Comparison of ENCODE assay signal across 1 cellular context in the genomic region with DNA sequence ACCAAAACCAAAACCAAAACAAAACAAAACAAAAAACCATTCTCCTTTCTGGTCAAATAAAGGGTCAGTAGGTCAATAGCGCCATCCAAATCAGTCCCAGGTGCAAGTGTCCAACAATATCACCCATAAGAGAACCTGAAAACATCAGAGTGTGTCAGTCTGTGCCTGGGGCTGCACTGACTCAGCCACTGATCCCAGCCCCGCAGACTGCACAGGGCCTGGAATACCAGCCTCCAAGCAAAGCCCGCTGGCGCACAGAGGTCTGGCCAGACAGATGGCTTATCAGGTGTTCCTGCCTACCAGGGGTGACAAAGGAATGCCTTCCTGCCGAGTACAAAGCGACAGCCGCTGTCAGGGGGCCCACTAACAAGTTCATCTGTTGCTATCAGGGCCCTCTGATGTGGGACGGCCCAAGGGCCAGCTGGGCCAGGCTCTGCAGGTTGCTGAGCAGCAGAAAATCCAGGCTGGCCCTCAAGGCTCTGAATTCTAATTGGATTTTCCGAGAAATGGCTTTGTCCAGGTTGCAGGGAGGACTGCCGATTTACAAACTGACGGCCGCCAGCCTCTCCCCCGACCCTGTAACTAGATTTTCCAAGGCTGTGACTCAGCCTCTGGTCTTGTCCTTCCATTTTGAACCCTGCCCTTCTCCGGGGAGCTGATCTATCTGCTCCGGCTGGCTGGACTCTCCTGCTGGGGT.
TF ChIP-seq lines count a peak whose summit lies in the region.

No MANE protein-coding gene starts in this region.

TF ChIP-seq in HepG2, 621 proteins besides CTCF, POLR2A, EP300 and RAD21 (continued from another document and continues in another):
- TF ChIP-seq, protein P1, sequence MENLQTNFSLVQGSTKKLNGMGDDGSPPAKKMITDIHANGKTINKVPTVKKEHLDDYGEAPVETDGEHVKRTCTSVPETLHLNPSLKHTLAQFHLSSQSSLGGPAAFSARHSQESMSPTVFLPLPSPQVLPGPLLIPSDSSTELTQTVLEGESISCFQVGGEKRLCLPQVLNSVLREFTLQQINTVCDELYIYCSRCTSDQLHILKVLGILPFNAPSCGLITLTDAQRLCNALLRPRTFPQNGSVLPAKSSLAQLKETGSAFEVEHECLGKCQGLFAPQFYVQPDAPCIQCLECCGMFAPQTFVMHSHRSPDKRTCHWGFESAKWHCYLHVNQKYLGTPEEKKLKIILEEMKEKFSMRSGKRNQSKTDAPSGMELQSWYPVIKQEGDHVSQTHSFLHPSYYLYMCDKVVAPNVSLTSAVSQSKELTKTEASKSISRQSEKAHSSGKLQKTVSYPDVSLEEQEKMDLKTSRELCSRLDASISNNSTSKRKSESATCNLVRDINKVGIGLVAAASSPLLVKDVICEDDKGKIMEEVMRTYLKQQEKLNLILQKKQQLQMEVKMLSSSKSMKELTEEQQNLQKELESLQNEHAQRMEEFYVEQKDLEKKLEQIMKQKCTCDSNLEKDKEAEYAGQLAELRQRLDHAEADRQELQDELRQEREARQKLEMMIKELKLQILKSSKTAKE (CRISPR knock-in tag; IDR thresholded peaks at IDR 0.05; ENCODE audit: borderline replicate concordance): peak; percentile 94
- peak; percentile 49; the same call in 1 of the 2 replicates for TF ChIP-seq ZBTB42 (CRISPR knock-in tag; IDR thresholded peaks at IDR 0.05)
- peak; percentile 85 for TF ChIP-seq ZNF44 (CRISPR knock-in tag; IDR thresholded peaks at IDR 0.05)
- peak; percentile 80 for TF ChIP-seq PITX1 (CRISPR knock-in tag; IDR thresholded peaks at IDR 0.05)
- no peak for TF ChIP-seq HMGA1 (CRISPR knock-in tag; conservative IDR thresholded peaks at IDR 0.05)
- peak; percentile 50; the same call in 1 of the 2 replicates for TF ChIP-seq CBX5 (CRISPR knock-in tag; IDR thresholded peaks at IDR 0.05; ENCODE audit: borderline replicate concordance)
- peak; percentile 48; the same call in 1 of the 2 replicates for TF ChIP-seq ISL2 (CRISPR knock-in tag; IDR thresholded peaks at IDR 0.05)
- 0 out of 2 replicates have a peak, but pooled peaks have one; percentile 40 for TF ChIP-seq ZNF3 (CRISPR knock-in tag; IDR thresholded peaks at IDR 0.05)
- TF ChIP-seq KLF16 (CRISPR knock-in tag; IDR thresholded peaks at IDR 0.05): 0 out of 4 replicates have a peak, but pooled peaks of 1 of the 2 experiments have one; percentile 34
- TF ChIP-seq, protein P2, sequence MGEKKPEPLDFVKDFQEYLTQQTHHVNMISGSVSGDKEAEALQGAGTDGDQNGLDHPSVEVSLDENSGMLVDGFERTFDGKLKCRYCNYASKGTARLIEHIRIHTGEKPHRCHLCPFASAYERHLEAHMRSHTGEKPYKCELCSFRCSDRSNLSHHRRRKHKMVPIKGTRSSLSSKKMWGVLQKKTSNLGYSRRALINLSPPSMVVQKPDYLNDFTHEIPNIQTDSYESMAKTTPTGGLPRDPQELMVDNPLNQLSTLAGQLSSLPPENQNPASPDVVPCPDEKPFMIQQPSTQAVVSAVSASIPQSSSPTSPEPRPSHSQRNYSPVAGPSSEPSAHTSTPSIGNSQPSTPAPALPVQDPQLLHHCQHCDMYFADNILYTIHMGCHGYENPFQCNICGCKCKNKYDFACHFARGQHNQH (CRISPR knock-in tag; IDR thresholded peaks at IDR 0.05): peak; percentile 75
- peak; percentile 45; the same call in 1 of the 2 replicates for TF ChIP-seq RFXAP (CRISPR knock-in tag; IDR thresholded peaks at IDR 0.05; ENCODE audit: borderline replicate concordance)
- TF ChIP-seq, protein P3, sequence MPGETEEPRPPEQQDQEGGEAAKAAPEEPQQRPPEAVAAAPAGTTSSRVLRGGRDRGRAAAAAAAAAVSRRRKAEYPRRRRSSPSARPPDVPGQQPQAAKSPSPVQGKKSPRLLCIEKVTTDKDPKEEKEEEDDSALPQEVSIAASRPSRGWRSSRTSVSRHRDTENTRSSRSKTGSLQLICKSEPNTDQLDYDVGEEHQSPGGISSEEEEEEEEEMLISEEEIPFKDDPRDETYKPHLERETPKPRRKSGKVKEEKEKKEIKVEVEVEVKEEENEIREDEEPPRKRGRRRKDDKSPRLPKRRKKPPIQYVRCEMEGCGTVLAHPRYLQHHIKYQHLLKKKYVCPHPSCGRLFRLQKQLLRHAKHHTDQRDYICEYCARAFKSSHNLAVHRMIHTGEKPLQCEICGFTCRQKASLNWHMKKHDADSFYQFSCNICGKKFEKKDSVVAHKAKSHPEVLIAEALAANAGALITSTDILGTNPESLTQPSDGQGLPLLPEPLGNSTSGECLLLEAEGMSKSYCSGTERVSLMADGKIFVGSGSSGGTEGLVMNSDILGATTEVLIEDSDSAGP (CRISPR knock-in tag; IDR thresholded peaks at IDR 0.05; ENCODE audit: borderline replicate concordance): peak; percentile 73; the same call in 1 of the 2 replicates
- TF ChIP-seq SOX6 (IDR thresholded peaks at IDR 0.05): no peak
- TF ChIP-seq SOX6 (CRISPR knock-in tag; IDR thresholded peaks at IDR 0.05): peak; percentile 96
- TF ChIP-seq, protein P4, sequence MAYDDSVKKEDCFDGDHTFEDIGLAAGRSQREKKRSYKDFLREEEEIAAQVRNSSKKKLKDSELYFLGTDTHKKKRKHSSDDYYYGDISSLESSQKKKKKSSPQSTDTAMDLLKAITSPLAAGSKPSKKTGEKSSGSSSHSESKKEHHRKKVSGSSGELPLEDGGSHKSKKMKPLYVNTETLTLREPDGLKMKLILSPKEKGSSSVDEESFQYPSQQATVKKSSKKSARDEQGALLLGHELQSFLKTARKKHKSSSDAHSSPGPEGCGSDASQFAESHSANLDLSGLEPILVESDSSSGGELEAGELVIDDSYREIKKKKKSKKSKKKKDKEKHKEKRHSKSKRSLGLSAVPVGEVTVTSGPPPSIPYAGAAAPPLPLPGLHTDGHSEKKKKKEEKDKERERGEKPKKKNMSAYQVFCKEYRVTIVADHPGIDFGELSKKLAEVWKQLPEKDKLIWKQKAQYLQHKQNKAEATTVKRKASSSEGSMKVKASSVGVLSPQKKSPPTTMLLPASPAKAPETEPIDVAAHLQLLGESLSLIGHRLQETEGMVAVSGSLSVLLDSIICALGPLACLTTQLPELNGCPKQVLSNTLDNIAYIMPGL (CRISPR knock-in tag; IDR thresholded peaks at IDR 0.05; ENCODE audit: borderline replicate concordance in 1 of 2, low read depth in 1 of 2): peak; percentile 30 to 59; a peak in 2 of 4 replicates
- TF ChIP-seq, protein P5, sequence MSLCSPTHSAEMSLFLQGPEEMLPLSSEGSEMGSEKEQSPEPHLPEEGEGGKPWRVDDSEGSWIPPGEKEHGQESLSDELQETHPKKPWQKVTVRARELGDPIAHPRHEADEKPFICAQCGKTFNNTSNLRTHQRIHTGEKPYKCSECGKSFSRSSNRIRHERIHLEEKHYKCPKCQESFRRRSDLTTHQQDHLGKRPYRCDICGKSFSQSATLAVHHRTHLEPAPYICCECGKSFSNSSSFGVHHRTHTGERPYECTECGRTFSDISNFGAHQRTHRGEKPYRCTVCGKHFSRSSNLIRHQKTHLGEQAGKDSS (CRISPR knock-in tag; IDR thresholded peaks at IDR 0.05; ENCODE audit: borderline replicate concordance, low read depth): peak; percentile 38; the same call in 1 of the 2 replicates
- TF ChIP-seq ZSCAN20 (CRISPR knock-in tag; IDR thresholded peaks at IDR 0.05; ENCODE audit: borderline replicate concordance): no peak
- peak; percentile 81 for TF ChIP-seq NCOA2 (CRISPR knock-in tag; IDR thresholded peaks at IDR 0.05)
- TF ChIP-seq, protein P6, sequence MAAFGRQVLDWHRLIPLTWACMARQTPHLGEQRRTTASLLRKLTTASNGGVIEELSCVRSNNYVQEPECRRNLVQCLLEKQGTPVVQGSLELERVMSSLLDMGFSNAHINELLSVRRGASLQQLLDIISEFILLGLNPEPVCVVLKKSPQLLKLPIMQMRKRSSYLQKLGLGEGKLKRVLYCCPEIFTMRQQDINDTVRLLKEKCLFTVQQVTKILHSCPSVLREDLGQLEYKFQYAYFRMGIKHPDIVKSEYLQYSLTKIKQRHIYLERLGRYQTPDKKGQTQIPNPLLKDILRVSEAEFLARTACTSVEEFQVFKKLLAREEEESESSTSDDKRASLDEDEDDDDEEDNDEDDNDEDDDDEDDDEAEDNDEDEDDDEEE (CRISPR knock-in tag; IDR thresholded peaks at IDR 0.05): no peak
- TF ChIP-seq IRF2 (CRISPR knock-in tag; IDR thresholded peaks at IDR 0.05): peak; percentile 47; the same call in 1 of the 2 replicates
- TF ChIP-seq MEIS1 (CRISPR knock-in tag; IDR thresholded peaks at IDR 0.05; ENCODE audit: borderline replicate concordance): peak; percentile 78; the same call in 1 of the 2 replicates
- no peak for TF ChIP-seq NONO (IDR thresholded peaks at IDR 0.05)
- peak; percentile 57; the same call in 1 of the 2 replicates for TF ChIP-seq NONO (CRISPR knock-in tag; conservative IDR thresholded peaks at IDR 0.05)
- peak; percentile 74 for TF ChIP-seq HNRNPLL (IDR thresholded peaks at IDR 0.05; ENCODE audit: low read depth, low read length, poor library complexity, severe bottlenecking)
- TF ChIP-seq, protein P7, sequence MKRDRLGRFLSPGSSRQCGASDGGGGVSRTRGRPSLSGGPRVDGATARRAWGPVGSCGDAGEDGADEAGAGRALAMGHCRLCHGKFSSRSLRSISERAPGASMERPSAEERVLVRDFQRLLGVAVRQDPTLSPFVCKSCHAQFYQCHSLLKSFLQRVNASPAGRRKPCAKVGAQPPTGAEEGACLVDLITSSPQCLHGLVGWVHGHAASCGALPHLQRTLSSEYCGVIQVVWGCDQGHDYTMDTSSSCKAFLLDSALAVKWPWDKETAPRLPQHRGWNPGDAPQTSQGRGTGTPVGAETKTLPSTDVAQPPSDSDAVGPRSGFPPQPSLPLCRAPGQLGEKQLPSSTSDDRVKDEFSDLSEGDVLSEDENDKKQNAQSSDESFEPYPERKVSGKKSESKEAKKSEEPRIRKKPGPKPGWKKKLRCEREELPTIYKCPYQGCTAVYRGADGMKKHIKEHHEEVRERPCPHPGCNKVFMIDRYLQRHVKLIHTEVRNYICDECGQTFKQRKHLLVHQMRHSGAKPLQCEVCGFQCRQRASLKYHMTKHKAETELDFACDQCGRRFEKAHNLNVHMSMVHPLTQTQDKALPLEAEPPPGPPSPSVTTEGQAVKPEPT (CRISPR knock-in tag; IDR thresholded peaks at IDR 0.05; ENCODE audit: low read depth): 0 out of 2 replicates have a peak, but pooled peaks have one; percentile 19
- no peak for TF ChIP-seq JUN (CRISPR knock-in tag; IDR thresholded peaks at IDR 0.05)
- TF ChIP-seq ZSCAN9 (CRISPR knock-in tag; IDR thresholded peaks at IDR 0.05; ENCODE audit: borderline replicate concordance): no peak
- TF ChIP-seq FOXA1 (IDR thresholded peaks at IDR 0.05): no peak
- peak; percentile 61 for TF ChIP-seq FOXA1 (CRISPR knock-in tag; IDR thresholded peaks at IDR 0.05)
- peak; percentile 31; the same call in 1 of the 2 replicates for TF ChIP-seq SSRP1 (CRISPR knock-in tag; IDR thresholded peaks at IDR 0.05)
- TF ChIP-seq ZNF263 (CRISPR knock-in tag; IDR thresholded peaks at IDR 0.05): peak; percentile 83
- TF ChIP-seq, protein P8, sequence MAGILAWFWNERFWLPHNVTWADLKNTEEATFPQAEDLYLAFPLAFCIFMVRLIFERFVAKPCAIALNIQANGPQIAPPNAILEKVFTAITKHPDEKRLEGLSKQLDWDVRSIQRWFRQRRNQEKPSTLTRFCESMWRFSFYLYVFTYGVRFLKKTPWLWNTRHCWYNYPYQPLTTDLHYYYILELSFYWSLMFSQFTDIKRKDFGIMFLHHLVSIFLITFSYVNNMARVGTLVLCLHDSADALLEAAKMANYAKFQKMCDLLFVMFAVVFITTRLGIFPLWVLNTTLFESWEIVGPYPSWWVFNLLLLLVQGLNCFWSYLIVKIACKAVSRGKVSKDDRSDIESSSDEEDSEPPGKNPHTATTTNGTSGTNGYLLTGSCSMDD (CRISPR knock-in tag; IDR thresholded peaks at IDR 0.05): no peak
- peak; percentile 77 for TF ChIP-seq GATA4 (IDR thresholded peaks at IDR 0.05; ENCODE audit: borderline replicate concordance, low read depth)
- TF ChIP-seq, protein P9, sequence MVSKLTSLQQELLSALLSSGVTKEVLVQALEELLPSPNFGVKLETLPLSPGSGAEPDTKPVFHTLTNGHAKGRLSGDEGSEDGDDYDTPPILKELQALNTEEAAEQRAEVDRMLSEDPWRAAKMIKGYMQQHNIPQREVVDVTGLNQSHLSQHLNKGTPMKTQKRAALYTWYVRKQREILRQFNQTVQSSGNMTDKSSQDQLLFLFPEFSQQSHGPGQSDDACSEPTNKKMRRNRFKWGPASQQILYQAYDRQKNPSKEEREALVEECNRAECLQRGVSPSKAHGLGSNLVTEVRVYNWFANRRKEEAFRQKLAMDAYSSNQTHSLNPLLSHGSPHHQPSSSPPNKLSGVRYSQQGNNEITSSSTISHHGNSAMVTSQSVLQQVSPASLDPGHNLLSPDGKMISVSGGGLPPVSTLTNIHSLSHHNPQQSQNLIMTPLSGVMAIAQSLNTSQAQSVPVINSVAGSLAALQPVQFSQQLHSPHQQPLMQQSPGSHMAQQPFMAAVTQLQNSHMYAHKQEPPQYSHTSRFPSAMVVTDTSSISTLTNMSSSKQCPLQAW (CRISPR knock-in tag; IDR thresholded peaks at IDR 0.05): peak; percentile 85; the same call in 1 of the 2 replicates
- TF ChIP-seq KDM5B (CRISPR knock-in tag; IDR thresholded peaks at IDR 0.05; ENCODE audit: borderline replicate concordance): peak; percentile 46; the same call in 1 of the 2 replicates
- peak; percentile 82; the same call in 1 of the 2 replicates for TF ChIP-seq MEIS2 (CRISPR knock-in tag; IDR thresholded peaks at IDR 0.05)
- TF ChIP-seq ZNF430 (CRISPR knock-in tag; IDR thresholded peaks at IDR 0.05): peak; percentile 55; the same call in 1 of the 2 replicates
- TF ChIP-seq, protein P10, sequence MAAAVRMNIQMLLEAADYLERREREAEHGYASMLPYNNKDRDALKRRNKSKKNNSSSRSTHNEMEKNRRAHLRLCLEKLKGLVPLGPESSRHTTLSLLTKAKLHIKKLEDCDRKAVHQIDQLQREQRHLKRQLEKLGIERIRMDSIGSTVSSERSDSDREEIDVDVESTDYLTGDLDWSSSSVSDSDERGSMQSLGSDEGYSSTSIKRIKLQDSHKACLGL (CRISPR knock-in tag; IDR thresholded peaks at IDR 0.05): peak; percentile 32; the same call in 1 of the 2 replicates
- peak; percentile 54; the same call in 1 of the 2 replicates for TF ChIP-seq CBFB (CRISPR knock-in tag; IDR thresholded peaks at IDR 0.05)
- TF ChIP-seq, protein P11, sequence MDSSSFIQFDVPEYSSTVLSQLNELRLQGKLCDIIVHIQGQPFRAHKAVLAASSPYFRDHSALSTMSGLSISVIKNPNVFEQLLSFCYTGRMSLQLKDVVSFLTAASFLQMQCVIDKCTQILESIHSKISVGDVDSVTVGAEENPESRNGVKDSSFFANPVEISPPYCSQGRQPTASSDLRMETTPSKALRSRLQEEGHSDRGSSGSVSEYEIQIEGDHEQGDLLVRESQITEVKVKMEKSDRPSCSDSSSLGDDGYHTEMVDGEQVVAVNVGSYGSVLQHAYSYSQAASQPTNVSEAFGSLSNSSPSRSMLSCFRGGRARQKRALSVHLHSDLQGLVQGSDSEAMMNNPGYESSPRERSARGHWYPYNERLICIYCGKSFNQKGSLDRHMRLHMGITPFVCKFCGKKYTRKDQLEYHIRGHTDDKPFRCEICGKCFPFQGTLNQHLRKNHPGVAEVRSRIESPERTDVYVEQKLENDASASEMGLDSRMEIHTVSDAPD (CRISPR knock-in tag; IDR thresholded peaks at IDR 0.05): peak; percentile 89
- peak; percentile 52; the same call in 1 of the 2 replicates for TF ChIP-seq ARNTL (CRISPR knock-in tag; IDR thresholded peaks at IDR 0.05)
- no peak for TF ChIP-seq ZNF75D (CRISPR knock-in tag; IDR thresholded peaks at IDR 0.05; ENCODE audit: borderline replicate concordance)
- TF ChIP-seq MTF1 (CRISPR knock-in tag; IDR thresholded peaks at IDR 0.05): no peak
- TF ChIP-seq MED1 (CRISPR knock-in tag; IDR thresholded peaks at IDR 0.05): peak; percentile 73
- peak; percentile 89 for TF ChIP-seq HDAC2 (CRISPR knock-in tag; IDR thresholded peaks at IDR 0.05)
- TF ChIP-seq ZNF720 (CRISPR knock-in tag; IDR thresholded peaks at IDR 0.05): no peak
